Comparison of ENCODE assay signal across 15 cellular contexts in genomic region chr9:72978724-72979123, GRCh38. TPM values are rescaled to one million over a fixed set of nuclear protein-coding genes. Genes with fewer than 3 reads are reported as not detected.
DNase-seq lines count a peak whose midpoint lies in the region; ATAC-seq and TF ChIP-seq lines count a peak whose summit lies in the region.
"Had no signal": no experiment of that assay in that cellular context is flagged by ENCODE, and none has a peak within 500 bp of the region (broad histone marks: within the 10 kb centered on the region; RNA-seq: fewer than 3 reads in every experiment).

No MANE protein-coding gene starts in this region.

- no peak for TF ChIP-seq CTCF in sigmoid colon (IDR thresholded peaks at IDR 0.05)

- H3K4me3 ChIP-seq in sigmoid colon, result no peak overlapping the region

- no peaks in the 10 kb centered on the region for H3K9me3 ChIP-seq in sigmoid colon

- H3K27ac ChIP-seq in epithelial cell of prostate, result peak overlapping the region; percentile 39
- H3K27ac ChIP-seq in sigmoid colon, result peak overlapping the region in 3 of 4 donors; percentile 6 to 40 (median 9)

- H3K27me3 ChIP-seq in sigmoid colon, result no peaks in the 10 kb centered on the region

- WGBS in sigmoid colon, 2 donors, result 80 to 81% methylated on average over 1 of the region's 1 CpG

- in situ Hi-C loops in KBM-7 (cut with MboI; ENCODE audit: low pct_unique_long_range_greater_than_20kb, low sequenced_read_pairs), result no loop called here

- DNase-seq in ELR (ENCODE audit: low read depth), result peak; percentile 19
- DNase-seq in NCI-H526 (lab: John Stamatoyannopoulos, UW), result peak; percentile 52 to 56
- peak; percentile 37 for DNase-seq in epithelial cell of prostate (ENCODE audit: low read depth, low spot score)
- no peak for DNase-seq in sigmoid colon
- no peak for DNase-seq in NCI-H2196 (lab: John Stamatoyannopoulos, UW; ENCODE audit: unreplicated experiment)
- DNase-seq in left ventricle myocardium superior, result no peak
- DNase-seq in effector CD4-positive, alpha-beta T cell, result no peak
- DNase-seq in KBM-7, result no peak
- DNase-seq: activated CD8-positive, alpha-beta memory T cell treated with anti-CD3 and anti-CD28 coated beads, Interleukin-2, amount 50 U/mL, for 48 hours; activated naive CD8-positive, alpha-beta T cell treated with anti-CD3 and anti-CD28 coated beads, Interleukin-2, amount 50 U/mL, for 24 hours; effector CD8-positive, alpha-beta T cell; NCI-H1436; right cardiac atrium; stimulated activated naive CD8-positive, alpha-beta T cell treated with anti-CD3 and anti-CD28 coated beads, Interleukin-15, Interleukin-2, amounts not matched to agents 100 U/mL and 50 U/mL, for 24 hours had no signal

- intact Hi-C loops in sigmoid colon (cut with DNase I), result no loop called here
- intact Hi-C loops in left ventricle myocardium superior (cut with micrococcal nuclease), result no loop called here

- H3K4me1 ChIP-seq in sigmoid colon, result peaks cover 0 to 29% (median 19%) of the 10 kb centered on the region in 4 donors

- TF ChIP-seq POLR2A in sigmoid colon (IDR thresholded peaks at IDR 0.05), result no peak

- ATAC-seq in left ventricle myocardium superior, result no peak
- ATAC-seq: activated naive CD8-positive, alpha-beta T cell treated with anti-CD3 and anti-CD28 coated beads, Interleukin-2, amount 50 U/mL, for 24 hours; right cardiac atrium; stimulated activated naive CD8-positive, alpha-beta T cell treated with anti-CD3 and anti-CD28 coated beads, Interleukin-15, Interleukin-2, amounts not matched to agents 100 U/mL and 50 U/mL, for 24 hours; WTC11 had no signal

- no peaks in the 10 kb centered on the region for H3K36me3 ChIP-seq in sigmoid colon

- no peak for TF ChIP-seq EP300 in sigmoid colon (IDR thresholded peaks at IDR 0.05)

RNA-seq across cellular contexts. Expression of gene ALDH1A1, which starts 25.9 kb away (rescaled TPM):
- total RNA-seq in sigmoid colon (100 to 1,000 TPM; 241 to 353 (median 300) TPM), left ventricle myocardium superior (23.3 TPM)
- 100 to 1,000 TPM in 2 of 3 donors, 10 to 100 TPM in 1; 52.6 to 186 (median 166) TPM for polyA plus RNA-seq in sigmoid colon

Comparison
In these comparisons a context has a peak if more than half of its experiments do, and no peak if none do; other contexts are left out.
1. DNase-seq: peak in ELR (single experiment), NCI-H526 (2 of 2) and epithelial cell of prostate (single experiment); none in sigmoid colon (single experiment), NCI-H2196 (single experiment), left ventricle myocardium superior (single experiment), effector CD4-positive, alpha-beta T cell (single experiment) and KBM-7 (single experiment).